In genomic region chr11:2901196-2901796, GRCh38 we compare ENCODE assay signal across 8 cellular contexts. TPM values are rescaled to one million over a fixed set of nuclear protein-coding genes. Genes with fewer than 3 reads are reported as not detected.
DNase-seq lines count a peak whose midpoint lies in the region; ATAC-seq and TF ChIP-seq lines count a peak whose summit lies in the region.

No MANE protein-coding gene starts in this region.

- H3K27ac Mint-ChIP-seq in glutamatergic neuron (ENCODE audit: unreplicated experiment) = no peak overlapping the region

- peaks cover 12% of the 10 kb centered on the region for H3K4me1 Mint-ChIP-seq in glutamatergic neuron (ENCODE audit: low read depth, unreplicated experiment)

- peak overlapping the region; percentile 54 for H3K4me3 ChIP-seq in GM06990 (replicated peaks; ENCODE audit: low read depth, low read length)

- peaks cover 10% of the 10 kb centered on the region for H3K36me3 Mint-ChIP-seq in glutamatergic neuron (ENCODE audit: unreplicated experiment)

- DNase-seq in GM06990 (ENCODE audit: extremely low read depth, insufficient read length) (no peak), glutamatergic neuron (no peak), sciatic nerve (ENCODE audit: low spot score) (no peak), DMS53 (lab: John Stamatoyannopoulos, UW) (no peak), AG08396 (ENCODE audit: low spot score) (no peak)
- no peak for DNase-seq in effector CD8-positive, alpha-beta T cell (lab: John Stamatoyannopoulos, UW)
- no peak for DNase-seq in effector CD4-positive, alpha-beta T cell

- peak overlapping the region; percentile 54 for H3K27ac ChIP-seq in VCaP

- H3K36me3 ChIP-seq in GM06990 (ENCODE audit: control insufficient read depth, insufficient read depth, low read length) = no peaks in the 10 kb centered on the region

- intact Hi-C loops in sciatic nerve (cut with DNase I) = loop anchor here (10.0 kb wide), 1 partner anchor 706 kb away; no protein-coding TSS in a partner anchor

- no peaks in the 10 kb centered on the region for H3K27me3 ChIP-seq in GM06990 (replicated peaks; ENCODE audit: control insufficient read depth, insufficient read depth, low read length)

- peaks cover 12% of the 10 kb centered on the region for H3K9me3 Mint-ChIP-seq in glutamatergic neuron (ENCODE audit: unreplicated experiment)

- TF ChIP-seq CTCF in GM06990 (IDR thresholded peaks at IDR 0.05; ENCODE audit: insufficient read depth, low read length, poor library complexity, severe bottlenecking) (no peak), VCaP (conservative IDR thresholded peaks at IDR 0.05) (no peak), glutamatergic neuron (IDR thresholded peaks at IDR 0.05; ENCODE audit: partially characterized antibody, unreplicated experiment) (no peak)

- H3K4me3 Mint-ChIP-seq in glutamatergic neuron (ENCODE audit: unreplicated experiment) = peak overlapping the region; percentile 34

- ATAC-seq in sciatic nerve = peak; percentile 2

- H3K27me3 Mint-ChIP-seq in glutamatergic neuron (ENCODE audit: unreplicated experiment) = peaks cover 19% of the 10 kb centered on the region

RNA-seq across cellular contexts. Expression of gene CDKN1C, which starts 15.7 kb away (rescaled TPM):
- 391 TPM for total RNA-seq in glutamatergic neuron (ENCODE audit: unreplicated experiment)
- 186 TPM for total RNA-seq in sciatic nerve

RNA-seq across cellular contexts. Expression of gene PHLDA2, which starts 27.9 kb away (rescaled TPM):
- total RNA-seq in glutamatergic neuron (ENCODE audit: unreplicated experiment) (1.2 TPM), sciatic nerve (7.5 TPM)
